15 cellular contexts compared by ENCODE assay signal in the genomic region with DNA sequence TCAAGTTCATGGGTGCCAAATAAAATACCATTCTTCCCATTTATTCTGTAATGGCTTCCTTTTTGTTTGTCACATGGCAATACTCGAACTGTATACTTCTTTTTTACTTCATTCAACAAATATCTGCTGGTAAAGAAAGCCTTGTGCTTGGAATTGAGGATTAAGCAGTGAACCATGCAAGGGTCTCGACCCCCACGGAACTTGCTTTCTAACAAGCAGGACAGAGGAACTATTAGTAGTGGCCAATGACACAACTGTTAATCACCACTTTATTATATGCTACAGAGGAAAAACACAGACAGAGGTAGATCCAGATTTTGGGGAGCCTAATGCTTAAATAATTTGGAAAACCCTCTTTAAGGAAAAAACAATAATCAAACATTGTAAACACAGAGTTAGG.
DNase-seq lines count a peak whose midpoint lies in the region; ATAC-seq, FAIRE-seq and TF ChIP-seq lines count a peak whose summit lies in the region.
"Had no signal": no experiment of that assay in that cellular context is flagged by ENCODE, and none has a peak within 500 bp of the region (broad histone marks: within the 10 kb centered on the region; RNA-seq: fewer than 3 reads in every experiment).

No MANE protein-coding gene starts in this region.

- H3K27me3 Mint-ChIP-seq in natural killer cell (ENCODE audit: low read depth in 2 of 2) = no peaks in the 10 kb centered on the region
- H3K27me3 Mint-ChIP-seq in natural killer cell treated with Interleukin-12 subunit alpha and Interleukin-12 subunit beta and Interleukin-15 and Interleukin-18, amount 100 ng/mL, for 72 hours = no peaks in the 10 kb centered on the region
- no peaks in the 10 kb centered on the region for H3K27me3 Mint-ChIP-seq in astrocyte (ENCODE audit: low read depth, unreplicated experiment)
- H3K27me3 Mint-ChIP-seq in neural crest cell (ENCODE audit: low read depth) = no peaks in the 10 kb centered on the region
- H3K27me3 Mint-ChIP-seq in T-helper 2 cell treated with Interferon-gamma antibody and Interleukin-4, amounts not matched to agents 5 μg/mL and 100 μg/mL, for 36 hours (ENCODE audit: low read depth) = no peaks in the 10 kb centered on the region
- H3K27me3 Mint-ChIP-seq: CD8-positive, alpha-beta memory T cell had no signal

- H4K20me1 ChIP-seq in astrocyte (ENCODE audit: insufficient read depth, low read length) = no peaks in the 10 kb centered on the region
- H4K20me1 ChIP-seq: BLaER1 had no signal

- H3K79me2 ChIP-seq in astrocyte (ENCODE audit: insufficient read depth, low read length) (no peaks in the 10 kb centered on the region), trophoblast cell (ENCODE audit: control insufficient read depth, insufficient read depth, low read length, poor library complexity) (no peaks in the 10 kb centered on the region)

- no peaks in the 10 kb centered on the region for H3K27me3 ChIP-seq in astrocyte (ENCODE audit: insufficient read depth, low read length)
- H3K27me3 ChIP-seq in trophoblast cell (ENCODE audit: insufficient read depth, low read length) = no peaks in the 10 kb centered on the region
- H3K27me3 ChIP-seq: BLaER1 had no signal

- H3K4me1 ChIP-seq in astrocyte (ENCODE audit: insufficient read depth, low read length) = peaks cover 8% of the 10 kb centered on the region
- H3K4me1 ChIP-seq in trophoblast cell (ENCODE audit: control insufficient read depth in 1 of 2, insufficient read depth in 2 of 2, low read length in 2 of 2) = no peaks in the 10 kb centered on the region
- H3K4me1 ChIP-seq: BLaER1, Caco-2 had no signal

- H3K27ac ChIP-seq in astrocyte (ENCODE audit: low read depth, low read length) = no peak overlapping the region
- no peak overlapping the region for H3K27ac ChIP-seq in trophoblast cell (ENCODE audit: low read depth, low read length)
- H3K27ac ChIP-seq: BLaER1 had no signal

- H3K36me3 Mint-ChIP-seq in natural killer cell (no peaks in the 10 kb centered on the region), astrocyte (ENCODE audit: low read depth, unreplicated experiment) (no peaks in the 10 kb centered on the region), neural crest cell (ENCODE audit: low read depth) (no peaks in the 10 kb centered on the region)
- no peaks in the 10 kb centered on the region for H3K36me3 Mint-ChIP-seq in natural killer cell treated with Interleukin-12 subunit alpha and Interleukin-12 subunit beta and Interleukin-15 and Interleukin-18, amount 100 ng/mL, for 72 hours
- no peaks in the 10 kb centered on the region for H3K36me3 Mint-ChIP-seq in T-helper 2 cell treated with Interferon-gamma antibody and Interleukin-4, amounts not matched to agents 5 μg/mL and 100 μg/mL, for 36 hours (ENCODE audit: low read depth)

- no peak overlapping the region for H2BK12ac ChIP-seq in trophoblast cell (ENCODE audit: low read length)

- H3K23ac ChIP-seq in trophoblast cell (ENCODE audit: low read length) = no peak overlapping the region

- H3K4me3 ChIP-seq in astrocyte (ENCODE audit: insufficient read depth, low read depth, low read length) (no peak overlapping the region), trophoblast cell (ENCODE audit: low read depth, low read length) (no peak overlapping the region)
- H3K4me3 ChIP-seq: BLaER1 had no signal

- H2BK120ac ChIP-seq in trophoblast cell (ENCODE audit: insufficient read depth, low read length, poor library complexity) = no peak overlapping the region

- H4K8ac ChIP-seq in trophoblast cell (ENCODE audit: low read depth, low read length) = no peak overlapping the region

- H3K4ac ChIP-seq in trophoblast cell (ENCODE audit: low read depth, low read length) = no peak overlapping the region

- no peak overlapping the region for H2AFZ ChIP-seq in astrocyte (ENCODE audit: low read depth, low read length)
- no peak overlapping the region for H2AFZ ChIP-seq in trophoblast cell (ENCODE audit: insufficient read depth, low read length, poor library complexity)

- H4K12ac ChIP-seq in trophoblast cell (ENCODE audit: low read depth, low read length) = no peak overlapping the region

- H3K4me3 Mint-ChIP-seq in natural killer cell = peak overlapping the region; percentile 32
- H3K4me3 Mint-ChIP-seq in natural killer cell treated with Interleukin-12 subunit alpha and Interleukin-12 subunit beta and Interleukin-15 and Interleukin-18, amount 100 ng/mL, for 72 hours = no peak overlapping the region
- no peak overlapping the region for H3K4me3 Mint-ChIP-seq in astrocyte (ENCODE audit: unreplicated experiment)
- H3K4me3 Mint-ChIP-seq in neural crest cell = no peak overlapping the region
- no peak overlapping the region for H3K4me3 Mint-ChIP-seq in T-helper 2 cell treated with Interferon-gamma antibody and Interleukin-4, amounts not matched to agents 5 μg/mL and 100 μg/mL, for 36 hours

- no peak overlapping the region for H2AK5ac ChIP-seq in trophoblast cell (ENCODE audit: low read length)

- H3K9me3 ChIP-seq in astrocyte (ENCODE audit: insufficient read depth, low read depth, low read length) (no peaks in the 10 kb centered on the region), trophoblast cell (ENCODE audit: insufficient read depth, low read depth, low read length) (no peaks in the 10 kb centered on the region)
- H3K9me3 ChIP-seq: BLaER1, Caco-2 had no signal

- H2BK5ac ChIP-seq in trophoblast cell (ENCODE audit: low read depth, low read length, poor library complexity) = no peak overlapping the region

- no peak for ATAC-seq in natural killer cell
- ATAC-seq in natural killer cell treated with Interleukin-12 subunit alpha and Interleukin-12 subunit beta and Interleukin-15 and Interleukin-18, amount 100 ng/mL, for 72 hours = no peak
- ATAC-seq: HCT116 had no signal

- H3K36me3 ChIP-seq in astrocyte (ENCODE audit: insufficient read depth, low read length) = no peaks in the 10 kb centered on the region
- H3K36me3 ChIP-seq in trophoblast cell (ENCODE audit: control insufficient read depth in 1 of 2, insufficient read depth in 2 of 2, low read length in 2 of 2) = no peaks in the 10 kb centered on the region
- H3K36me3 ChIP-seq: BLaER1 had no signal

- H3K79me1 ChIP-seq in trophoblast cell (ENCODE audit: low read length) = no peaks in the 10 kb centered on the region

- no peaks in the 10 kb centered on the region for H3K9me3 Mint-ChIP-seq in natural killer cell
- H3K9me3 Mint-ChIP-seq in natural killer cell treated with Interleukin-12 subunit alpha and Interleukin-12 subunit beta and Interleukin-15 and Interleukin-18, amount 100 ng/mL, for 72 hours = no peaks in the 10 kb centered on the region
- peaks cover 4% of the 10 kb centered on the region for H3K9me3 Mint-ChIP-seq in astrocyte (ENCODE audit: unreplicated experiment)
- H3K9me3 Mint-ChIP-seq in neural crest cell = peaks cover 3% of the 10 kb centered on the region
- H3K9me3 Mint-ChIP-seq in T-helper 2 cell treated with Interferon-gamma antibody and Interleukin-4, amounts not matched to agents 5 μg/mL and 100 μg/mL, for 36 hours = no peaks in the 10 kb centered on the region
- H3K9me3 Mint-ChIP-seq: CD8-positive, alpha-beta memory T cell had no signal

- intact Hi-C loops in natural killer cell (cut with micrococcal nuclease) = no loop called here

- WGBS in trophoblast cell (ENCODE audit: extremely low coverage, insufficient coverage, insufficient read length) = no CpG with 5 or more reads among the region's 3 CpGs

- H3K14ac ChIP-seq in trophoblast cell (ENCODE audit: low read length) = no peak overlapping the region

- H3K18ac ChIP-seq in trophoblast cell (ENCODE audit: low read length) = no peak overlapping the region

- H3K9ac ChIP-seq in astrocyte (ENCODE audit: low read length) = no peak overlapping the region
- no peak overlapping the region for H3K9ac ChIP-seq in trophoblast cell (ENCODE audit: low read length)
- H3K9ac ChIP-seq: BLaER1 had no signal

- TF ChIP-seq CTCF in natural killer cell (IDR thresholded peaks at IDR 0.05) (no peak), astrocyte (IDR thresholded peaks at IDR 0.05; ENCODE audit: insufficient read depth, low read depth, low read length) (no peak), neural crest cell (conservative IDR thresholded peaks at IDR 0.05) (no peak)

- DNase-seq in natural killer cell (no peak), astrocyte (ENCODE audit: low read depth) (no peak), neural crest cell (ENCODE audit: low read depth, low spot score) (no peak), activated gamma-delta T cell treated with Interleukin-2 at 50 U/mL for 16 hours (no peak), trophoblast cell (no peak)
- DNase-seq in natural killer cell treated with Interleukin-12 subunit alpha and Interleukin-12 subunit beta and Interleukin-15 and Interleukin-18, amount 100 ng/mL, for 72 hours (ENCODE audit: low spot score) = no peak
- no peak for DNase-seq in T-helper 2 cell treated with Interferon-gamma antibody and Interleukin-4, amounts not matched to agents 5 μg/mL and 100 μg/mL, for 36 hours (ENCODE audit: low spot score)
- DNase-seq: 8988T; AML-193; Caco-2; CD8-positive, alpha-beta memory T cell; DND-41 had no signal

- H3K27ac Mint-ChIP-seq in natural killer cell (no peak overlapping the region), astrocyte (ENCODE audit: unreplicated experiment) (no peak overlapping the region), neural crest cell (ENCODE audit: unreplicated experiment) (peak overlapping the region; percentile 53)
- H3K27ac Mint-ChIP-seq in natural killer cell treated with Interleukin-12 subunit alpha and Interleukin-12 subunit beta and Interleukin-15 and Interleukin-18, amount 100 ng/mL, for 72 hours = peak overlapping the region in 1 of 2 donors; percentile 28
- no peak overlapping the region for H3K27ac Mint-ChIP-seq in T-helper 2 cell treated with Interferon-gamma antibody and Interleukin-4, amounts not matched to agents 5 μg/mL and 100 μg/mL, for 36 hours

- no peak for FAIRE-seq in astrocyte (lab: Jason Lieb, UNC)
- FAIRE-seq: GM18507 had no signal

- H3K4me1 Mint-ChIP-seq in natural killer cell = peaks cover 37 to 45% of the 10 kb centered on the region in 2 donors
- peaks cover 24 to 28% of the 10 kb centered on the region in 2 donors for H3K4me1 Mint-ChIP-seq in natural killer cell treated with Interleukin-12 subunit alpha and Interleukin-12 subunit beta and Interleukin-15 and Interleukin-18, amount 100 ng/mL, for 72 hours (ENCODE audit: low read depth in 2 of 2)
- peaks cover 22% of the 10 kb centered on the region for H3K4me1 Mint-ChIP-seq in astrocyte (ENCODE audit: low read depth, unreplicated experiment)
- peaks cover 9% of the 10 kb centered on the region for H3K4me1 Mint-ChIP-seq in neural crest cell
- H3K4me1 Mint-ChIP-seq in T-helper 2 cell treated with Interferon-gamma antibody and Interleukin-4, amounts not matched to agents 5 μg/mL and 100 μg/mL, for 36 hours (ENCODE audit: low read depth) = no peaks in the 10 kb centered on the region

- H4K91ac ChIP-seq in trophoblast cell (ENCODE audit: low read depth, low read length) = no peak overlapping the region

- H3K4me2 ChIP-seq in astrocyte (ENCODE audit: low read length) (peak overlapping the region; percentile 16), trophoblast cell (ENCODE audit: low read length) (no peak overlapping the region)
- H3K4me2 ChIP-seq: BLaER1 had no signal
